In the genomic region with DNA sequence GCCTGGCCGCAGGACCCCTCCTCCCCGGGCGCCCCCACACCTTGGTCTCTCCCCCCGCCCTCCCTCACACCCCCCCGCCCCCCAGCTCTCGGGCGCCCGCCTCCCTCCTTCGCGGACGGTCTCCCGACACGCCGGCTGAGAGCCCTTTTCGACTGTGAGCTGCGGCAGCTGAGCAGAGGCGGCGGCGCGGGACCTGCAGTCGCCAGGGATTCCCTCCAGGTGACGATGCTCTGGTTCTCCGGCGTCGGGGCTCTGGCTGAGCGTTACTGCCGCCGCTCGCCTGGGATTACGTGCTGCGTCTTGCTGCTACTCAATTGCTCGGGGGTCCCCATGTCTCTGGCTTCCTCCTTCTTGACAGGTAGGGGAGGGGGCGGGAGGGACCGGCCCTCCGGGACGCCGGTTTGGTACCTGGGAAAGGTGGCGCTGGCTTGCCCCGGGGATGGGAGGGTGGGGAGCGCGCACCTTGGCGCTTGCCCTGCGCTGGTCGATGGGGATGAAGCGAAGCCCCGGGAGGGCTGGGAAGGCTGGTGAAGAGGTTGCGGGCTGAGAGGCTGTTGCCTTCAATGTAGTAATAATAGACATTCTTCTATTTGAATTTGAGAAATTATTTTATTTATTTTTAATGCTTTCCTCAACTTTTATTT, we compare ENCODE assay signal across 8 cellular contexts. TPM values are rescaled to one million over a fixed set of nuclear protein-coding genes. Genes with fewer than 3 reads are reported as not detected.
DNase-seq lines count a peak whose midpoint lies in the region; ATAC-seq, FAIRE-seq and TF ChIP-seq lines count a peak whose summit lies in the region.

A gene (plus strand): TSS at position 151 of the 644 bp plus-strand sequence. CDS start 75 bp downstream, at position 226.

- H3K4me3 Mint-ChIP-seq in H9 (peak within 1 kb of the TSS; percentile 70 to 86), mesothelial cell of epicardium (peak within 1 kb of the TSS; percentile 79)

- H2BK12ac ChIP-seq in H9 (ENCODE audit: insufficient read length, low read depth, low read length) (no peak within 1 kb of the TSS), H1 (ENCODE audit: low read depth, low read length) (no peak within 1 kb of the TSS)

- peaks cover 82% of the 10 kb centered on the region for H3K27me3 Mint-ChIP-seq in H9 (ENCODE audit: low read depth)
- peaks cover 74% of the 10 kb centered on the region for H3K27me3 Mint-ChIP-seq in mesothelial cell of epicardium (ENCODE audit: low read depth)

- H4K20me1 ChIP-seq in H9 (ENCODE audit: control insufficient read depth, insufficient read depth, insufficient read length) (no peaks in the 10 kb centered on the region), H1 (replicated peaks in 1 of 2; ENCODE audit: control insufficient read depth in 1 of 2, insufficient read depth in 2 of 2, low read length in 2 of 2) (peaks cover 0 to 6% of the 10 kb centered on the region in 2 experiments)

- no peak for DNase-seq in AG04450 (ENCODE audit: low read depth, low spot score)
- DNase-seq in H9, result peak; percentile 82
- peak; percentile 68 to 75 for DNase-seq in SHP77 (lab: John Stamatoyannopoulos, UW)
- DNase-seq in H1 (ENCODE audit: low read depth in 1 of 2, low spot score in 2 of 2), result peak in 1 of 2 experiments; percentile 67
- peak; percentile 36 to 71 for DNase-seq in mesothelial cell of epicardium (ENCODE audit: low spot score in 2 of 2, unreplicated experiment in 2 of 2)
- no peak for DNase-seq in tibial nerve (ENCODE audit: low spot score in 2 of 2)

- H3K36me3 ChIP-seq in H1 (ENCODE audit: control insufficient read depth in 2 of 4, insufficient read depth in 4 of 4, low read length in 3 of 4), result no peaks in the 10 kb centered on the region
- H3K36me3 ChIP-seq in tibial nerve, result no peaks in the 10 kb centered on the region

- H3K18ac ChIP-seq in H9 (ENCODE audit: insufficient read length, low read depth, low read length) (no peak within 1 kb of the TSS), H1 (ENCODE audit: extremely low read depth, low read length) (0 out of 2 replicates have a peak within 1 kb of the TSS, but pooled peaks have one; percentile 6)

- H2AFZ ChIP-seq in H9 (ENCODE audit: low read length) (no peak within 1 kb of the TSS), H1 (ENCODE audit: low read length) (peak within 1 kb of the TSS; percentile 88; the same call in 1 of the 2 replicates)

- H3K4me2 ChIP-seq in H9 (ENCODE audit: insufficient read depth, insufficient read length, low read length) (peak within 1 kb of the TSS; percentile 100), H1 (ENCODE audit: insufficient read depth in 1 of 2, low read depth in 2 of 2, low read length in 2 of 2) (peak within 1 kb of the TSS; percentile 93 to 100)

- H3K27ac Mint-ChIP-seq in H9, result no peak within 1 kb of the TSS
- H3K27ac Mint-ChIP-seq in mesothelial cell of epicardium, result no peak within 1 kb of the TSS

- H3K14ac ChIP-seq in H9 (ENCODE audit: insufficient read depth, low read length), result no peak within 1 kb of the TSS
- H3K14ac ChIP-seq in H1 (ENCODE audit: insufficient read length), result no peak within 1 kb of the TSS

- FAIRE-seq in H1 (lab: Jason Lieb, UNC), result no peak

- H3K23ac ChIP-seq in H9 (ENCODE audit: insufficient read length, low read depth, low read length) (no peak within 1 kb of the TSS), H1 (ENCODE audit: insufficient read length) (no peak within 1 kb of the TSS)

- H2BK15ac ChIP-seq in H9 (ENCODE audit: low read depth, low read length) (no peak within 1 kb of the TSS), H1 (ENCODE audit: low read length) (no peak within 1 kb of the TSS)

- ATAC-seq in HG02981 (IDR thresholded peaks at IDR 0.05; ENCODE audit: unreplicated experiment) (no peak), HG03442 (IDR thresholded peaks at IDR 0.05; ENCODE audit: unreplicated experiment) (no peak)

- H4K8ac ChIP-seq in H9 (replicated peaks; ENCODE audit: insufficient read length, low read depth, low read length) (no peak within 1 kb of the TSS), H1 (ENCODE audit: extremely low read depth, insufficient read depth, low read length) (no peak within 1 kb of the TSS)

- no peaks in the 10 kb centered on the region for H3K27me3 ChIP-seq in AG04450 (ENCODE audit: control insufficient read depth, insufficient read depth, low read length)
- H3K27me3 ChIP-seq in H9 (ENCODE audit: insufficient read depth, low read length), result peaks cover 12% of the 10 kb centered on the region
- peaks cover 5 to 41% (median 23%) of the 10 kb centered on the region in 4 experiments for H3K27me3 ChIP-seq in H1 (replicated peaks in 1 of 4; ENCODE audit: control insufficient read depth in 3 of 4, extremely low read depth in 1 of 4, insufficient read depth in 3 of 4, low read length in 3 of 4)
- peaks cover 0 to 28% of the 10 kb centered on the region in 2 donors for H3K27me3 ChIP-seq in tibial nerve

- POLR2A ChIA-PET in AG04450 (lab: Yijun Ruan, JAX) (interaction anchor here (0.6 to 1.0 kb wide), 2 partner anchors 20 to 186 kb away, joined by 3 read pairs; no protein-coding TSS in a partner anchor), H1 (lab: Charles Lee; ENCODE audit: partially characterized antibody) (no interaction called here)

- H4K5ac ChIP-seq in H9 (ENCODE audit: insufficient read length, low read depth, low read length) (no peak within 1 kb of the TSS), H1 (ENCODE audit: insufficient read length, low read depth, low read length) (no peak within 1 kb of the TSS)

- no CpG with 5 or more reads among the region's 47 CpGs for WGBS in H9 (ENCODE audit: extremely low coverage, insufficient read length, low lambda C conversion rate)
- WGBS in H1 (ENCODE audit: extremely low coverage in 1 of 2, insufficient coverage in 1 of 2, insufficient read length in 1 of 2, insufficient replicate concordance in 2 of 2, low coverage in 1 of 2, low lambda C conversion rate in 2 of 2, missing lambda C conversion rate in 1 of 2), 2 experiments, result 3% methylated on average over 18 of the region's 47 CpGs; no CpG with 5 or more reads in 1 of the 2 experiments
- 10 to 15% methylated on average over 23 to 28 of the region's 47 CpGs for WGBS in tibial nerve, 2 donors

- CTCF ChIA-PET in AG04450 (lab: Charles Lee) (interaction anchor here (0.6 to 4.7 kb wide), 14 partner anchors 10 to 1981 kb away, joined by 3 to 42 read pairs (median 6); no protein-coding TSS in a partner anchor), H1 (lab: Charles Lee; ENCODE audit: partially characterized antibody) (interaction anchor here (0.8 to 2.3 kb wide), 5 partner anchors 11 to 131 kb away, joined by 3 to 8 read pairs (median 6); no protein-coding TSS in a partner anchor)

- TF ChIP-seq CTCF in AG04450 (IDR thresholded peaks at IDR 0.05; ENCODE audit: low read depth, low read length), result no peak
- no peak for TF ChIP-seq CTCF in H9 (conservative IDR thresholded peaks at IDR 0.05)
- TF ChIP-seq CTCF in H1 (IDR thresholded peaks at IDR 0.05; ENCODE audit: control extremely low read depth in 1 of 3, insufficient read depth in 1 of 3, low read depth in 1 of 3, low read length in 3 of 3), result no peak
- no peak for TF ChIP-seq CTCF in mesothelial cell of epicardium (IDR thresholded peaks at IDR 0.05; ENCODE audit: unreplicated experiment)
- no peak for TF ChIP-seq CTCF in tibial nerve (IDR thresholded peaks at IDR 0.05)

- no peak within 1 kb of the TSS for H3T11ph ChIP-seq in H9 (ENCODE audit: low read length)

- peaks cover 3% of the 10 kb centered on the region for H3K4me1 ChIP-seq in H9 (ENCODE audit: insufficient read depth, low read length)
- H3K4me1 ChIP-seq in H1 (replicated peaks in 1 of 4; ENCODE audit: control insufficient read depth in 3 of 4, insufficient read depth in 4 of 4, low read length in 3 of 4), result peaks cover 4 to 18% (median 7%) of the 10 kb centered on the region in 4 experiments; a peak in 6 of 7 replicates
- H3K4me1 ChIP-seq in tibial nerve, result peaks cover 0 to 26% (median 3%) of the 10 kb centered on the region in 4 donors

- H3K79me1 ChIP-seq in H9 (ENCODE audit: insufficient read depth, low read depth, low read length, poor library complexity, severe bottlenecking) (no peaks in the 10 kb centered on the region), H1 (ENCODE audit: low read depth, low read length) (no peaks in the 10 kb centered on the region)

- peaks cover 25 to 30% of the 10 kb centered on the region in 2 experiments for H3K4me1 Mint-ChIP-seq in H9
- H3K4me1 Mint-ChIP-seq in mesothelial cell of epicardium, result peaks cover 16% of the 10 kb centered on the region

- H3K9ac ChIP-seq in H9 (ENCODE audit: extremely low read depth, insufficient read length, low read length) (no peak within 1 kb of the TSS), H1 (replicated peaks in 1 of 4; ENCODE audit: extremely low read depth in 1 of 4, low read depth in 3 of 4, low read length in 3 of 4) (peak within 1 kb of the TSS in 2 of 4 experiments; percentile 14 to 52; a peak in 2 of 7 replicates)

- no peaks in the 10 kb centered on the region; the same call in 1 of the 2 replicates for H3K9me3 ChIP-seq in AG04450 (ENCODE audit: control insufficient read depth, insufficient read depth, low read length)
- H3K9me3 ChIP-seq in H9 (ENCODE audit: control insufficient read depth, low read depth, low read length), result no peaks in the 10 kb centered on the region
- no peaks in the 10 kb centered on the region for H3K9me3 ChIP-seq in H1 (ENCODE audit: insufficient read depth in 2 of 2, low read depth in 1 of 2, low read length in 1 of 2)
- H3K9me3 ChIP-seq in tibial nerve, result no peaks in the 10 kb centered on the region

- TF ChIP-seq RAD21 in H1 (IDR thresholded peaks at IDR 0.05 in 1 of 2, conservative IDR thresholded peaks at IDR 0.05 in 1 of 2; ENCODE audit: low read depth in 2 of 2, low read length in 2 of 2), result no peak; a peak in 1 of 4 replicates

- H3K4me3 ChIP-seq in AG04450 (ENCODE audit: low read depth, low read length) (peak within 1 kb of the TSS; percentile 67), H1 (ENCODE audit: extremely low read depth in 1 of 4, insufficient read depth in 2 of 4, low read depth in 3 of 4, low read length in 4 of 4) (peak within 1 kb of the TSS; percentile 46 to 73 (median 66)), tibial nerve (peak within 1 kb of the TSS; percentile 39 to 76 (median 65))

- no peak within 1 kb of the TSS for H2BK5ac ChIP-seq in H9 (ENCODE audit: insufficient read length, low read length)
- no peak within 1 kb of the TSS for H2BK5ac ChIP-seq in H1 (ENCODE audit: low read depth, low read length)

- no peak within 1 kb of the TSS for H3K27ac ChIP-seq in AG04450 (ENCODE audit: low read depth, low read length)
- no peak within 1 kb of the TSS for H3K27ac ChIP-seq in H9 (ENCODE audit: insufficient read length, low read depth, low read length)
- no peak within 1 kb of the TSS for H3K27ac ChIP-seq in H1 (ENCODE audit: low read depth, low read length)
- H3K27ac ChIP-seq in tibial nerve, result peak within 1 kb of the TSS in 3 of 4 donors; percentile 65 to 77 (median 67)

- no peak within 1 kb of the TSS for H3K56ac ChIP-seq in H9 (ENCODE audit: insufficient read length, low read depth, low read length)
- H3K56ac ChIP-seq in H1 (replicated peaks; ENCODE audit: insufficient read length, low read depth, low read length), result no peak within 1 kb of the TSS

- no peak within 1 kb of the TSS for H2BK120ac ChIP-seq in H9 (ENCODE audit: low read depth, low read length, poor library complexity, severe bottlenecking)
- no peak within 1 kb of the TSS for H2BK120ac ChIP-seq in H1 (replicated peaks; ENCODE audit: low read depth, low read length)

- H4K91ac ChIP-seq in H9 (ENCODE audit: insufficient read length, low read depth, low read length) (no peak within 1 kb of the TSS), H1 (replicated peaks; ENCODE audit: insufficient read length, low read length) (no peak within 1 kb of the TSS)

- no peaks in the 10 kb centered on the region for H3K36me3 Mint-ChIP-seq in H9 (ENCODE audit: insufficient read depth in 1 of 3, low read depth in 3 of 3)
- no peaks in the 10 kb centered on the region for H3K36me3 Mint-ChIP-seq in mesothelial cell of epicardium

- H3K9me3 Mint-ChIP-seq in H9, result no peaks in the 10 kb centered on the region; a peak in 1 of 5 replicates
- no peaks in the 10 kb centered on the region for H3K9me3 Mint-ChIP-seq in mesothelial cell of epicardium

- H3K79me2 ChIP-seq in H9 (ENCODE audit: insufficient read depth, low read length), result no peaks in the 10 kb centered on the region
- H3K79me2 ChIP-seq in H1 (ENCODE audit: control insufficient read depth in 1 of 2, insufficient read depth in 2 of 2, low read length in 2 of 2), result no peaks in the 10 kb centered on the region

- H3K23me2 ChIP-seq in H9 (ENCODE audit: insufficient read length, low read depth, low read length, poor library complexity, severe bottlenecking) (peaks cover 21% of the 10 kb centered on the region), H1 (ENCODE audit: low read depth, low read length) (peaks cover 16% of the 10 kb centered on the region)

- TF ChIP-seq POLR2A in H1 (IDR thresholded peaks at IDR 0.05; ENCODE audit: control extremely low read depth in 1 of 2, low read depth in 2 of 2, low read length in 2 of 2), result no peak
- no peak for TF ChIP-seq POLR2A in tibial nerve (IDR thresholded peaks at IDR 0.05)

- no peak for TF ChIP-seq EP300 in H1 (IDR thresholded peaks at IDR 0.05; ENCODE audit: borderline replicate concordance in 1 of 2, low read depth in 2 of 2, low read length in 2 of 2)
- no peak for TF ChIP-seq EP300 in tibial nerve (IDR thresholded peaks at IDR 0.05)

- H2AK5ac ChIP-seq in H9 (ENCODE audit: insufficient read length, low read length), result no peak within 1 kb of the TSS
- H2AK5ac ChIP-seq in H1 (ENCODE audit: low read depth, low read length), result no peak within 1 kb of the TSS

- H3K4ac ChIP-seq in H9 (ENCODE audit: low read depth, low read length) (no peak within 1 kb of the TSS), H1 (replicated peaks; ENCODE audit: insufficient read length, low read depth, low read length) (no peak within 1 kb of the TSS)

- no peak within 1 kb of the TSS for H2BK20ac ChIP-seq in H9 (ENCODE audit: low read depth, low read length, poor library complexity, severe bottlenecking)
- no peak within 1 kb of the TSS for H2BK20ac ChIP-seq in H1 (ENCODE audit: low read length)

RNA-seq across cellular contexts. Expression of the gene that starts here (rescaled TPM):
- polyA plus RNA-seq in AG04450 (2011; rRNA removed) (0.97 and 1.1 TPM in 2 replicates), H1 (2011; rRNA removed) (0.33 and 0.61 TPM in 2 replicates)
- 1.3 and 1.8 TPM in 2 replicates for polyA minus RNA-seq in AG04450 (2011; rRNA and poly(A)+ RNA removed)
- total RNA-seq in H9 (2021) (0.20 and 0.57 TPM in 2 replicates), mesothelial cell of epicardium (1.7 to 3.0 TPM (median 2.1 TPM) in 3 replicates), tibial nerve (10 to 100 TPM in 2 of 4 donors, 1 to 10 TPM in 2; 3.1 to 33.3 (median 8.0) TPM)
- total RNA-seq in H1 (2021; fragmentation: NEBNext Ultra II Directional; extraction: Animal tissue kit (Norgen Biotek cat#: 25700)), result 0.69 and 0.88 TPM in 2 replicates
- polyA plus RNA-seq in H1 (2011; cell fraction: cytosol; rRNA removed), result 0.52 TPM
- polyA plus RNA-seq in H1 (2011; cell fraction: nucleus; rRNA removed), result 1.8 TPM
- 0.57 to 1.5 TPM (median 0.66 TPM) in 4 replicates for polyA plus RNA-seq in H1 (2012, experiment 1 of 2)
- polyA plus RNA-seq in H1 (2012, experiment 2 of 2), result 0.05 TPM
- 0.36 TPM for polyA plus RNA-seq in H1 (2013, experiment 1 of 2)
- polyA plus RNA-seq in H1 (2013, experiment 2 of 2), result 0.52 TPM
- polyA minus RNA-seq in H1 (2011; rRNA and poly(A)+ RNA removed), result 1.5 and 2.0 TPM in 2 replicates
- polyA minus RNA-seq in H1 (2011; cell fraction: cytosol; rRNA and poly(A)+ RNA removed), result 0.88 TPM
- 2.8 TPM for polyA minus RNA-seq in H1 (2011; cell fraction: nucleus; rRNA and poly(A)+ RNA removed)

Comparison
In these comparisons a context has a peak if more than half of its experiments do, and no peak if none do; other contexts are left out.
1. Peak in DNase-seq and H3K4me2 ChIP-seq in H9; RNA of the gene not detected or under 1 TPM.
2. DNase-seq: peak in SHP77 (2 of 2) and mesothelial cell of epicardium (2 of 2); none in AG04450 (single experiment) and tibial nerve (0 of 2).
3. H3K27ac ChIP-seq: peak in tibial nerve (3 of 4); none in AG04450 (single experiment), H9 (single experiment) and H1 (single experiment).
4. Peak in every context shown above with its lines, with median percentiles within 50 percentile points of each other: H3K4me3 ChIP-seq.